In the genomic region with DNA sequence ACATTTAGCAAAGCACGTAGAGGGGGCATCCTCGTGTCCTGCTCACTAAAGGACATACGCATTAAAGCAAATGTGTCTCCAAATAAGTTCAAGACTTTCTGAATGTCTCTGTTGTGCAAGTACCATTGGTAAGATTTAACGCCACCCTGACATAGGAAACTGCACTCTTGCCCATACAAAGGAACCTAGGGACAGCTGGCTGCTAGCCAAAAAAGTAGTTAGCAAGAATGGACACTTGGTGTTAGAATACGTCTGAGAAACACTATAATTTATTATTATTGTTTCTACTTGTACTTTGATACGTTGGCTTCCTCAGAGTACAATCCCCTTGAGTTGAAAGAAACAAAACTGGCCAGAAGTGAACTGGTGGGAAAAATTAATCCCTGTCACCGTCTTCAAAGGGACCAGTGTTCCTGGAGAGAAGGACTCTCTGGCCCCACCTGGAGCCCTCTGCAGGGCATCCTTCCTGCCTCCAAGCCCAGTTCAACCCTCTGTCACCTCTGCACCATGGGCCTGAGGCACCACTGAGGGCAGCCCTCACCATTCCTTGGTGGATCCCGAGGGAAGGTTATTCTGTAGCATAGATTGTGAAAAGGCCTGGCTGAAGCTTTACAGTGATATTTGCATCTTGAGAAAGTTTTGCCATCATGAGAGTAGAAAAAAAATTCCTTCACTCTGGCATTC, we compare ENCODE assay signal across 20 cellular contexts. TPM values are rescaled to one million over a fixed set of nuclear protein-coding genes. Genes with fewer than 3 reads are reported as not detected.
DNase-seq lines count a peak whose midpoint lies in the region; ATAC-seq and TF ChIP-seq lines count a peak whose summit lies in the region.
"Had no signal": no experiment of that assay in that cellular context is flagged by ENCODE, and none has a peak within 500 bp of the region (broad histone marks: within the 10 kb centered on the region; RNA-seq: fewer than 3 reads in every experiment).

No MANE protein-coding gene starts in this region.

- H3K27me3 Mint-ChIP-seq in MCF 10A (ENCODE audit: insufficient read depth, unreplicated experiment): no peaks in the 10 kb centered on the region

- peak; percentile 21 for DNase-seq in DMS53 (lab: John Stamatoyannopoulos, UW)
- DNase-seq in DMS53 treated with DMSO at 0.1 percent for 48 hours (lab: John Stamatoyannopoulos, UW; ENCODE audit: unreplicated experiment): no peak
- DNase-seq in HT-29 (ENCODE audit: low spot score): peak; percentile 9
- no peak for DNase-seq in dorsolateral prefrontal cortex
- DNase-seq in medulla oblongata (ENCODE audit: extremely low spot score): peak; percentile 35
- no peak for DNase-seq in MCF 10A (ENCODE audit: unreplicated experiment)
- DNase-seq in NCI-H1417 treated with DMSO at 0.1 percent for 48 hours (lab: John Stamatoyannopoulos, UW): no peak
- DNase-seq: DND-41, H9, NCI-H1048, NCI-H1436 treated with DMSO at 0.1 percent for 48 hours, NCI-H345, NCI-H524 treated with DMSO at 0.1 percent for 48 hours had no signal

- peak overlapping the region in 37 of 59 donors; percentile 6 to 83 (median 62) for H3K27ac ChIP-seq in dorsolateral prefrontal cortex
- H3K27ac ChIP-seq: 22Rv1, KMS-11 had no signal

- POLR2A ChIA-PET in MCF 10A (lab: Yijun Ruan, JAX): no interaction called here

- no peaks in the 10 kb centered on the region for H3K9me3 Mint-ChIP-seq in MCF 10A (ENCODE audit: unreplicated experiment)
- H3K9me3 Mint-ChIP-seq: H9 had no signal

- CTCF ChIA-PET in MCF 10A (lab: Yijun Ruan, JAX): interaction anchor here (1.1 kb wide), 1 partner anchor 114 kb away, joined by 3 read pairs; no protein-coding TSS in a partner anchor

- no peak for TF ChIP-seq CTCF in dorsolateral prefrontal cortex (IDR thresholded peaks at IDR 0.05 in 54 of 56, conservative IDR thresholded peaks at IDR 0.05 in 2 of 56; ENCODE audit: low read depth in 1 of 56, partially characterized antibody in 56 of 56)
- no peak for TF ChIP-seq CTCF in MCF 10A (IDR thresholded peaks at IDR 0.05; ENCODE audit: unreplicated experiment)

- no TSS peak for BruUV-seq in MCF 10A (replicated peaks; lab: Mats Ljungman, UMichigan)

- no peak overlapping the region for H3K27ac Mint-ChIP-seq in MCF 10A (ENCODE audit: low read depth, unreplicated experiment)
- H3K27ac Mint-ChIP-seq: H9 had no signal

- no peak overlapping the region for H3K4me3 ChIP-seq in dorsolateral prefrontal cortex

- H3K4me3 Mint-ChIP-seq in MCF 10A (ENCODE audit: unreplicated experiment): no peak overlapping the region
- H3K4me3 Mint-ChIP-seq: CD14-positive monocyte, H9 had no signal

- no peak for ATAC-seq in GM18870 (IDR thresholded peaks at IDR 0.05; ENCODE audit: unreplicated experiment)

- intact Hi-C loops in dorsolateral prefrontal cortex (cut with DNase I): loop anchor here (2.0 to 5.0 kb wide), 2 partner anchors 39 to 116 kb away; no protein-coding TSS in a partner anchor
- intact Hi-C loops in MCF 10A (cut with micrococcal nuclease): no loop called here

- H3K27me3 ChIP-seq in dorsolateral prefrontal cortex: peaks cover 0 to 4% (median 0%) of the 10 kb centered on the region in 45 donors

- H3K36me3 Mint-ChIP-seq in MCF 10A (ENCODE audit: insufficient read depth, unreplicated experiment): no peaks in the 10 kb centered on the region
- H3K36me3 Mint-ChIP-seq: CD14-positive monocyte had no signal

- H3K4me1 Mint-ChIP-seq in MCF 10A (ENCODE audit: insufficient read depth, unreplicated experiment): no peaks in the 10 kb centered on the region

RNA-seq across cellular contexts. Expression of a gene that starts 51.4 kb away (rescaled TPM):
- not detected in 2 replicates for total RNA-seq in HT-29 (2014; rRNA removed; shearing (Covaris generic))
- total RNA-seq in dorsolateral prefrontal cortex: 100 to 1,000 TPM in 6 of 120 experiments, 10 to 100 TPM in 114; 20.1 to 134 (median 52.7) TPM
- total RNA-seq in MCF 10A (2022): 0.37 and 0.54 TPM in 2 replicates
- total RNA-seq: G401, OCI-LY7, SK-MEL-5 had no signal

Comparison
In these comparisons a context has a peak if more than half of its experiments do, and no peak if none do; other contexts are left out.
1. DNase-seq: peak in DMS53 (single experiment), HT-29 (single experiment) and medulla oblongata (single experiment); none in DMS53 treated with DMSO at 0.1 percent for 48 hours (single experiment), dorsolateral prefrontal cortex (0 of 10), MCF 10A (single experiment) and NCI-H1417 treated with DMSO at 0.1 percent for 48 hours (single experiment).
2. RNA of a gene that starts 51.4 kb away (total RNA-seq): 20.1 to 134 TPM in dorsolateral prefrontal cortex; 0.37 to 0.54 TPM in MCF 10A and not detected in HT-29; every median in the first group is over 10 times any median in the second.